Comparison of ENCODE assay signal across 17 cellular contexts in genomic region chr1:60764489-60764888, GRCh38.
DNase-seq lines count a peak whose midpoint lies in the region; ATAC-seq and TF ChIP-seq lines count a peak whose summit lies in the region.
"Had no signal": no experiment of that assay in that cellular context is flagged by ENCODE, and none has a peak within 500 bp of the region (broad histone marks: within the 10 kb centered on the region; RNA-seq: fewer than 3 reads in every experiment).

No MANE protein-coding gene starts in this region.

- TF ChIP-seq CTCF in heart right ventricle (IDR thresholded peaks at IDR 0.05): no peak
- no peak for TF ChIP-seq CTCF in right atrium auricular region (IDR thresholded peaks at IDR 0.05)
- TF ChIP-seq CTCF in fibroblast of pulmonary artery (IDR thresholded peaks at IDR 0.05; ENCODE audit: low read length, missing control alignments): no peak
- no peak for TF ChIP-seq CTCF in nephron (IDR thresholded peaks at IDR 0.05; ENCODE audit: unreplicated experiment in 3 of 3)

- peaks cover 5% of the 10 kb centered on the region for H3K9me3 Mint-ChIP-seq in nephron
- H3K9me3 Mint-ChIP-seq: CD8-positive, alpha-beta T cell had no signal

- no peaks in the 10 kb centered on the region for H3K27me3 ChIP-seq in heart right ventricle
- no peaks in the 10 kb centered on the region for H3K27me3 ChIP-seq in right atrium auricular region
- H3K27me3 ChIP-seq: BLaER1 had no signal

- peak overlapping the region in 2 of 3 experiments; percentile 81 to 84 for H3K27ac Mint-ChIP-seq in nephron
- H3K27ac Mint-ChIP-seq: B cell; CD4-positive, CD25-positive, alpha-beta regulatory T cell; CD8-positive, alpha-beta T cell; HFFc6 had no signal

- H3K4me1 Mint-ChIP-seq in nephron: peaks cover 43% of the 10 kb centered on the region
- H3K4me1 Mint-ChIP-seq: B cell; CD4-positive, CD25-positive, alpha-beta regulatory T cell had no signal

- H3K36me3 ChIP-seq in heart right ventricle: no peaks in the 10 kb centered on the region
- H3K36me3 ChIP-seq in right atrium auricular region: no peaks in the 10 kb centered on the region
- H3K36me3 ChIP-seq: BLaER1, HAP-1 had no signal

- H3K27me3 Mint-ChIP-seq in nephron (ENCODE audit: low read depth): no peaks in the 10 kb centered on the region
- H3K27me3 Mint-ChIP-seq: B cell; CD4-positive, CD25-positive, alpha-beta regulatory T cell had no signal

- H3K9me3 ChIP-seq in heart right ventricle: no peaks in the 10 kb centered on the region
- H3K9me3 ChIP-seq in right atrium auricular region: no peaks in the 10 kb centered on the region
- H3K9me3 ChIP-seq: BLaER1, Caco-2, HAP-1 had no signal

- H3K4me1 ChIP-seq in heart right ventricle: peaks cover 7 to 33% (median 16%) of the 10 kb centered on the region in 9 donors
- peaks cover 0 to 15% of the 10 kb centered on the region in 2 donors for H3K4me1 ChIP-seq in right atrium auricular region
- H3K4me1 ChIP-seq: BLaER1, Caco-2, HAP-1 had no signal

- H3K4me3 ChIP-seq in heart right ventricle: no peak overlapping the region
- H3K4me3 ChIP-seq in right atrium auricular region: no peak overlapping the region
- no peak overlapping the region for H3K4me3 ChIP-seq in fibroblast of pulmonary artery (replicated peaks; ENCODE audit: low read depth, low read length)
- H3K4me3 ChIP-seq: BLaER1, HAP-1 had no signal

- peak in 6 of 8 donors; percentile 26 to 70 (median 54) for ATAC-seq in heart right ventricle
- ATAC-seq: CD8-positive, alpha-beta T cell had no signal

- H3K36me3 Mint-ChIP-seq in nephron (ENCODE audit: low read depth): no peaks in the 10 kb centered on the region
- H3K36me3 Mint-ChIP-seq: CD4-positive, CD25-positive, alpha-beta regulatory T cell; CD8-positive, alpha-beta T cell had no signal

- H3K27ac ChIP-seq in heart right ventricle (peak overlapping the region in 5 of 10 donors; percentile 7 to 53 (median 16)), right atrium auricular region (no peak overlapping the region)
- H3K27ac ChIP-seq: 22Rv1, BLaER1, C4-2B had no signal

- no peak overlapping the region for H3K4me3 Mint-ChIP-seq in nephron
- H3K4me3 Mint-ChIP-seq: B cell; CD4-positive, CD25-positive, alpha-beta regulatory T cell; CD8-positive, alpha-beta T cell; HFFc6 had no signal

- intact Hi-C loops in heart right ventricle (cut with DNase I): loop anchor here in 7 of 10 donors (2.0 to 10.0 kb wide), 6 partner anchors 140 to 790 kb away; no protein-coding TSS in a partner anchor

- WGBS in heart right ventricle, 2 donors: 62 to 75% methylated on average over 3 of the region's 3 CpGs

- no peak for DNase-seq in heart right ventricle
- DNase-seq in right atrium auricular region (ENCODE audit: low spot score): no peak
- DNase-seq in fibroblast of pulmonary artery (ENCODE audit: low read depth): peak; percentile 46
- DNase-seq in RKO (ENCODE audit: low spot score): no peak
- DNase-seq in NCI-H226: no peak
- DNase-seq: CD8-positive, alpha-beta T cell; DMS153; GOT3; HFFc6 had no signal
